Comparison of ENCODE assay signal across 9 cellular contexts in the genomic region with DNA sequence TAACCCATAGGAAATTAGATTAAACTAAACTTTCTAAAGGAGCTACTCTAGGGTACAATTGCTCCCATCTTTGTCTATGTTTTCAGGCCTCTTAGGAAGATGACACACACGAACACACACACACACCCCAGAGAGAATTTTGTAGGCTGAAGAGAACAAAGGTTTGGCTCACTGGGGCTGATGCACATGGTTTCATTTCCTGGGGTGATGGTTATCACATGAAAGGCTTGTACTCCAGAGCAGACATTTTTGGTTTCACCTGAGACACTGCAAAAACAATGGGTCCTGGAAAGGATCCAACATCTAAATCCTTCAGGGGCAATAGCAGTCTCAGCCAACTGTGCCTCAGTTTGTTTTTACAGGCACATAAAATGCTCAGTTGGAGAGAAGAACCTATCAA.
DNase-seq lines count a peak whose midpoint lies in the region; ATAC-seq, FAIRE-seq and TF ChIP-seq lines count a peak whose summit lies in the region.
"Had no signal": no experiment of that assay in that cellular context is flagged by ENCODE, and none has a peak within 500 bp of the region (broad histone marks: within the 10 kb centered on the region; RNA-seq: fewer than 3 reads in every experiment).

No MANE protein-coding gene starts in this region.

- H3K4me3 Mint-ChIP-seq in activated CD4-positive, alpha-beta memory T cell treated with anti-CD3 and anti-CD28 coated beads for 36 hours: peak overlapping the region; percentile 30
- no peak overlapping the region for H3K4me3 Mint-ChIP-seq in osteocyte (ENCODE audit: unreplicated experiment)

- H4K20me1 ChIP-seq in keratinocyte (ENCODE audit: control insufficient read depth, extremely low read depth, insufficient read depth, low read length) (no peaks in the 10 kb centered on the region), PC-3 (ENCODE audit: low read length) (no peaks in the 10 kb centered on the region)

- no peak for TF ChIP-seq CTCF in keratinocyte (optimal IDR thresholded peaks at IDR 0.05 in 1 of 3, IDR thresholded peaks at IDR 0.05 in 1 of 3, conservative IDR thresholded peaks at IDR 0.05 in 1 of 3; ENCODE audit: extremely low read depth in 1 of 3, insufficient read depth in 2 of 3, low read length in 3 of 3)
- TF ChIP-seq CTCF in osteocyte (IDR thresholded peaks at IDR 0.05): no peak
- no peak for TF ChIP-seq CTCF in PC-3 (conservative IDR thresholded peaks at IDR 0.05; ENCODE audit: low read depth, low read length)

- H3K9ac ChIP-seq in keratinocyte (ENCODE audit: control insufficient read depth, extremely low read depth, insufficient read depth, low read length): no peak overlapping the region
- H3K9ac ChIP-seq in PC-3 (ENCODE audit: low read length): no peak overlapping the region

- CTCF ChIA-PET in activated CD4-positive, alpha-beta memory T cell treated with anti-CD3 and anti-CD28 coated beads for 36 hours (lab: Charles Lee): interaction anchor here (1.0 kb wide), 1 partner anchor 69 kb away, joined by 3 read pairs; no protein-coding TSS in a partner anchor
- CTCF ChIA-PET in PC-3 (lab: Charles Lee): no interaction called here

- H3K4me1 ChIP-seq in keratinocyte (ENCODE audit: control insufficient read depth, extremely low read depth, insufficient read depth, low read length): peaks cover 5% of the 10 kb centered on the region
- no peaks in the 10 kb centered on the region for H3K4me1 ChIP-seq in PC-3 (ENCODE audit: insufficient read depth, low read length)

- dilution Hi-C loops in keratinocyte (cut with MboI; ENCODE audit: extremely low pct_ligation_motif_present, low sequenced_read_pairs): no loop called here

- H3K4me3 ChIP-seq in keratinocyte (ENCODE audit: control insufficient read depth in 2 of 3, extremely low read depth in 1 of 3, insufficient read depth in 2 of 3, low read depth in 1 of 3, low read length in 3 of 3): no peak overlapping the region
- no peak overlapping the region for H3K4me3 ChIP-seq in PC-3 (ENCODE audit: low read length)

- no peak overlapping the region for H3K27ac ChIP-seq in keratinocyte (ENCODE audit: control insufficient read depth, insufficient read depth, low read length)
- no peak overlapping the region for H3K27ac ChIP-seq in PC-3 (ENCODE audit: low read length)

- no peaks in the 10 kb centered on the region for H3K9me3 Mint-ChIP-seq in activated CD4-positive, alpha-beta memory T cell treated with anti-CD3 and anti-CD28 coated beads for 36 hours
- no peaks in the 10 kb centered on the region for H3K9me3 Mint-ChIP-seq in osteocyte (ENCODE audit: unreplicated experiment)

- H3K4me1 Mint-ChIP-seq in activated CD4-positive, alpha-beta memory T cell treated with anti-CD3 and anti-CD28 coated beads for 36 hours (ENCODE audit: low read depth): peaks cover 54% of the 10 kb centered on the region
- H3K4me1 Mint-ChIP-seq in osteocyte (ENCODE audit: unreplicated experiment): no peaks in the 10 kb centered on the region

- H3K79me2 ChIP-seq in keratinocyte (ENCODE audit: control insufficient read depth, insufficient read depth, low read length): no peaks in the 10 kb centered on the region
- no peaks in the 10 kb centered on the region for H3K79me2 ChIP-seq in PC-3 (ENCODE audit: low read length)

- no peaks in the 10 kb centered on the region for H3K36me3 ChIP-seq in keratinocyte (ENCODE audit: control insufficient read depth in 2 of 2, extremely low read depth in 1 of 2, insufficient read depth in 2 of 2, low read length in 2 of 2)
- H3K36me3 ChIP-seq in PC-3 (ENCODE audit: low read depth, low read length): no peaks in the 10 kb centered on the region

- H2AFZ ChIP-seq in keratinocyte (ENCODE audit: control insufficient read depth, low read length) (no peak overlapping the region), PC-3 (ENCODE audit: low read length) (no peak overlapping the region)

- no TSS peak for BruUV-seq in PC-3 (replicated peaks; lab: Mats Ljungman, UMichigan)

- H3K9me1 ChIP-seq in keratinocyte (ENCODE audit: control insufficient read depth, extremely low read depth, insufficient read depth, low read length): no peaks in the 10 kb centered on the region

- ATAC-seq in HG03097 (IDR thresholded peaks at IDR 0.05; ENCODE audit: low FRiP score, unreplicated experiment) (peak; percentile 70), HG02870 (IDR thresholded peaks at IDR 0.05; ENCODE audit: unreplicated experiment) (no peak), HG03469 (IDR thresholded peaks at IDR 0.05; ENCODE audit: unreplicated experiment) (no peak), PC-3 (no peak)

- peaks cover 16% of the 10 kb centered on the region for H3K36me3 Mint-ChIP-seq in activated CD4-positive, alpha-beta memory T cell treated with anti-CD3 and anti-CD28 coated beads for 36 hours
- no peaks in the 10 kb centered on the region for H3K36me3 Mint-ChIP-seq in osteocyte (ENCODE audit: unreplicated experiment)

- no peaks in the 10 kb centered on the region for H3K27me3 ChIP-seq in keratinocyte (ENCODE audit: control insufficient read depth, extremely low read depth, insufficient read depth, low read length)
- H3K27me3 ChIP-seq in PC-3 (ENCODE audit: low read length): no peaks in the 10 kb centered on the region

- peak; percentile 17 for FAIRE-seq in keratinocyte (lab: Jason Lieb, UNC)
- FAIRE-seq: TTC549 had no signal

- H3K9me3 ChIP-seq in keratinocyte (ENCODE audit: control insufficient read depth, low read depth, low read length): no peaks in the 10 kb centered on the region
- no peaks in the 10 kb centered on the region for H3K9me3 ChIP-seq in PC-3 (ENCODE audit: low read length)

- H3K27ac Mint-ChIP-seq in activated CD4-positive, alpha-beta memory T cell treated with anti-CD3 and anti-CD28 coated beads for 36 hours: peak overlapping the region; percentile 85
- H3K27ac Mint-ChIP-seq in osteocyte (ENCODE audit: unreplicated experiment): no peak overlapping the region

- DNase-seq in DMS153 treated with DMSO at 0.1 percent for 48 hours (lab: John Stamatoyannopoulos, UW; ENCODE audit: unreplicated experiment) (peak; percentile 45), keratinocyte (ENCODE audit: low read depth, low spot score) (no peak), osteocyte (ENCODE audit: extremely low spot score, unreplicated experiment) (no peak), PC-3 (no peak)
- DNase-seq in activated CD4-positive, alpha-beta memory T cell treated with anti-CD3 and anti-CD28 coated beads for 36 hours: peak; percentile 72

- POLR2A ChIA-PET in activated CD4-positive, alpha-beta memory T cell treated with anti-CD3 and anti-CD28 coated beads for 36 hours (lab: Charles Lee): interaction anchor here (0.6 to 2.2 kb wide), 2 partner anchors 8 to 17 kb away, joined by 3 to 5 read pairs; no protein-coding TSS in a partner anchor
- POLR2A ChIA-PET in PC-3 (lab: Charles Lee; ENCODE audit: unreplicated experiment): no interaction called here

- intact Hi-C loops in activated CD4-positive, alpha-beta memory T cell treated with anti-CD3 and anti-CD28 coated beads for 36 hours (cut with micrococcal nuclease): no loop called here
- intact Hi-C loops in PC-3 (cut with micrococcal nuclease): loop anchor here (10.0 kb wide), 1 partner anchor 74 kb away; no protein-coding TSS in a partner anchor

- no peaks in the 10 kb centered on the region for H3K9me2 ChIP-seq in PC-3 (replicated peaks; ENCODE audit: low read length)

- H3K27me3 Mint-ChIP-seq in activated CD4-positive, alpha-beta memory T cell treated with anti-CD3 and anti-CD28 coated beads for 36 hours: no peaks in the 10 kb centered on the region
- H3K27me3 Mint-ChIP-seq in osteocyte (ENCODE audit: unreplicated experiment): peaks cover 50% of the 10 kb centered on the region

- H3K4me2 ChIP-seq in keratinocyte (ENCODE audit: control insufficient read depth, extremely low read depth, insufficient read depth, low read depth, low read length): peak overlapping the region; percentile 3
- H3K4me2 ChIP-seq in PC-3 (ENCODE audit: low read length): no peak overlapping the region

- no peaks in the 10 kb centered on the region for H3F3A ChIP-seq in PC-3 (ENCODE audit: low read length, unreplicated experiment)

Comparison
In these comparisons a context has a peak if more than half of its experiments do, and no peak if none do; other contexts are left out.
1. DNase-seq: peak in DMS153 treated with DMSO at 0.1 percent for 48 hours (single experiment) and activated CD4-positive, alpha-beta memory T cell treated with anti-CD3 and anti-CD28 coated beads for 36 hours (single experiment); none in keratinocyte (single experiment), osteocyte (single experiment) and PC-3 (single experiment).